ENCODE assay signal across 8 cellular contexts in genomic region chr20:35664544-35665206, GRCh38. TPM values are rescaled to one million over a fixed set of nuclear protein-coding genes. Genes with fewer than 3 reads are reported as not detected.
DNase-seq lines count a peak whose midpoint lies in the region; ATAC-seq, FAIRE-seq and TF ChIP-seq lines count a peak whose summit lies in the region.

Gene CPNE1 (minus strand): TSS chr20:35664900. CDS start chr20:35632923, 31,977 bp downstream.
Gene RBM12 (minus strand): TSS chr20:35664900. CDS start chr20:35655322, 9,578 bp downstream.

- H3K9me3 ChIP-seq in mononuclear cell (ENCODE audit: low read depth, low read length) = no peaks in the 10 kb centered on the region

- peaks cover 40 to 48% (median 40%) of the 10 kb centered on the region in 3 donors for H3K4me1 Mint-ChIP-seq in IgD-negative memory B cell

- no peak for TF ChIP-seq CTCF in D721Med (IDR thresholded peaks at IDR 0.05; ENCODE audit: insufficient read depth, missing control alignments)
- no peak for TF ChIP-seq CTCF in epithelial cell of esophagus (IDR thresholded peaks at IDR 0.05; ENCODE audit: insufficient read depth, low read depth, low read length, missing control alignments)

- no peak for FAIRE-seq in D721Med (lab: Jason Lieb, UNC)

- H3K27ac Mint-ChIP-seq in IgD-negative memory B cell = peak within 1 kb of the TSS; percentile 90 to 98 (median 98)

- H3K27me3 Mint-ChIP-seq in IgD-negative memory B cell = no peaks in the 10 kb centered on the region

- H3K4me1 ChIP-seq in mononuclear cell (ENCODE audit: insufficient read depth, low read length) = peaks cover 38% of the 10 kb centered on the region

- H3K4me3 ChIP-seq in epithelial cell of esophagus (ENCODE audit: low read length) (peak within 1 kb of the TSS; percentile 92), mononuclear cell (ENCODE audit: low read length) (peak within 1 kb of the TSS; percentile 82)

- H3K4me3 Mint-ChIP-seq in IgD-negative memory B cell = peak within 1 kb of the TSS; percentile 89 to 98 (median 94)

- H3K9me3 Mint-ChIP-seq in IgD-negative memory B cell = no peaks in the 10 kb centered on the region

- no peaks in the 10 kb centered on the region for H3K27me3 ChIP-seq in mononuclear cell (ENCODE audit: insufficient read depth, low read length)

- ATAC-seq in GM21526 (IDR thresholded peaks at IDR 0.05; ENCODE audit: low FRiP score, unreplicated experiment) = peak; percentile 69

- DNase-seq in D721Med (ENCODE audit: insufficient read length, low spot score) = peak; percentile 93
- peak; percentile 94 for DNase-seq in OCI-M1 (lab: John Stamatoyannopoulos, UW)
- DNase-seq in activated T-cell treated with anti-CD3 and anti-CD28 coated beads for 24 hours (ENCODE audit: low read depth) = peak; percentile 90
- peak; percentile 91 for DNase-seq in epithelial cell of esophagus (ENCODE audit: low read depth)
- DNase-seq in stimulated activated CD8-positive, alpha-beta memory T cell treated with anti-CD3 and anti-CD28 coated beads, Interleukin-2, amount 100 ng/mL, for 48 hours (ENCODE audit: low read depth in 2 of 2) = peak; percentile 87 to 88

- H3K36me3 Mint-ChIP-seq in IgD-negative memory B cell = peaks cover 8% of the 10 kb centered on the region

RNA-seq across cellular contexts. Expression of gene CPNE1, which starts in this region (rescaled TPM):
- polyA plus RNA-seq in IgD-negative memory B cell = 306 TPM
- total RNA-seq in mononuclear cell = 74.5 TPM

RNA-seq across cellular contexts. Expression of gene RBM12, which starts in this region (rescaled TPM):
- 36.9 TPM for polyA plus RNA-seq in IgD-negative memory B cell
- total RNA-seq in mononuclear cell = 55.7 TPM

Comparison
In these comparisons a context has a peak if more than half of its experiments do, and no peak if none do; other contexts are left out.
1. Peak in every context shown above with its lines: DNase-seq, ATAC-seq and H3K4me3 ChIP-seq.